Comparison of ENCODE assay signal across 11 cellular contexts in genomic region chr4:68359508-68359907, GRCh38. TPM values are rescaled to one million over a fixed set of nuclear protein-coding genes. Genes with fewer than 3 reads are reported as not detected.
A peak's percentile ranks its signal among the peaks of the same experiment; 100 is the strongest.
DNase-seq lines count a peak whose midpoint lies in the region; ATAC-seq and TF ChIP-seq lines count a peak whose summit lies in the region.
"Had no signal": no experiment of that assay in that cellular context is flagged by ENCODE, and none has a peak within 500 bp of the region (broad histone marks: within the 10 kb centered on the region; RNA-seq: fewer than 3 reads in every experiment).

No MANE protein-coding gene starts in this region.

- H2BK15ac ChIP-seq in mesenchymal stem cell (ENCODE audit: low read depth, poor library complexity, severe bottlenecking) = no peak overlapping the region

- H2BK120ac ChIP-seq in mesenchymal stem cell (ENCODE audit: low read depth, low read length) = no peak overlapping the region

- H3K9me3 ChIP-seq in mesenchymal stem cell (ENCODE audit: control insufficient read depth, low read length) = peaks cover 4% of the 10 kb centered on the region
- H3K9me3 ChIP-seq: heart right ventricle had no signal

- no peak overlapping the region for H4K91ac ChIP-seq in mesenchymal stem cell (ENCODE audit: low read length)

- H3K27ac ChIP-seq in mesenchymal stem cell (ENCODE audit: low read length, poor library complexity, severe bottlenecking) = no peak overlapping the region
- H3K27ac ChIP-seq: heart right ventricle, parathyroid adenoma had no signal

- DNase-seq in mesenchymal stem cell = peak; percentile 53
- DNase-seq in WTC11 (ENCODE audit: low spot score) = no peak
- no peak for DNase-seq in NCI-H774 (lab: John Stamatoyannopoulos, UW)
- no peak for DNase-seq in NK-92 treated with Interleukin-12 subunit alpha and Interleukin-12 subunit beta, amount 100 ng/mL, for 24 hours (lab: John Stamatoyannopoulos, UW)
- DNase-seq: heart right ventricle; NCI-H1417; stimulated activated CD8-positive, alpha-beta memory T cell treated with anti-CD3 and anti-CD28 coated beads, Interleukin-4, amount 100 ng/mL, for 48 hours had no signal

- peaks cover 5% of the 10 kb centered on the region for H3K36me3 Mint-ChIP-seq in WTC11

- no peak overlapping the region for H3K4me2 ChIP-seq in mesenchymal stem cell (ENCODE audit: low read length, poor library complexity, severe bottlenecking)

- H3K23ac ChIP-seq in mesenchymal stem cell (ENCODE audit: low read length in 2 of 2) = no peak overlapping the region

- H3K4me3 ChIP-seq in mesenchymal stem cell (ENCODE audit: insufficient read depth in 1 of 2, low read depth in 1 of 2, low read length in 2 of 2) = no peak overlapping the region
- H3K4me3 ChIP-seq: heart right ventricle had no signal

- peak overlapping the region in 1 of 2 experiments; percentile 10 for H3K4ac ChIP-seq in mesenchymal stem cell (ENCODE audit: low read depth in 1 of 2, low read length in 2 of 2)

- no peak overlapping the region for H2BK5ac ChIP-seq in mesenchymal stem cell (ENCODE audit: low read depth, low read length, poor library complexity, severe bottlenecking)

- H2BK12ac ChIP-seq in mesenchymal stem cell (ENCODE audit: low read length in 2 of 2) = no peak overlapping the region

- ATAC-seq in GM18909 (IDR thresholded peaks at IDR 0.05; ENCODE audit: poor library complexity, unreplicated experiment) (peak; percentile 81), GM21786 (IDR thresholded peaks at IDR 0.05; ENCODE audit: unreplicated experiment) (peak; percentile 93), HG03460 (IDR thresholded peaks at IDR 0.05; ENCODE audit: unreplicated experiment) (peak; percentile 81), WTC11 (no peak)
- ATAC-seq: heart right ventricle had no signal

- no peak overlapping the region for H3K4me3 Mint-ChIP-seq in WTC11

- H3K4me1 ChIP-seq in mesenchymal stem cell (ENCODE audit: control insufficient read depth, insufficient read depth, low read depth, low read length) = peaks cover 3% of the 10 kb centered on the region
- H3K4me1 ChIP-seq: heart right ventricle, parathyroid adenoma had no signal

- peaks cover 11% of the 10 kb centered on the region for H3K9me3 Mint-ChIP-seq in WTC11

- no peak overlapping the region for H3K14ac ChIP-seq in mesenchymal stem cell (ENCODE audit: low read length in 2 of 2)

- H4K8ac ChIP-seq in mesenchymal stem cell (ENCODE audit: low read length) = no peak overlapping the region

- POLR2A ChIA-PET in WTC11 (lab: Charles Lee) = interaction anchor here (0.6 kb wide), 1 partner anchor 9 kb away, joined by 3 read pairs; no protein-coding TSS in a partner anchor

- H3K4me1 Mint-ChIP-seq in WTC11 = no peaks in the 10 kb centered on the region

- peak overlapping the region; percentile 16 for H2AK5ac ChIP-seq in mesenchymal stem cell (ENCODE audit: low read length, severe bottlenecking)

- H3K18ac ChIP-seq in mesenchymal stem cell (ENCODE audit: low read depth in 1 of 2, low read length in 2 of 2) = peak overlapping the region in 1 of 2 experiments; percentile 80

- CTCF ChIA-PET in WTC11 (lab: Charles Lee) = no interaction called here

- no peaks in the 10 kb centered on the region for H3K79me1 ChIP-seq in mesenchymal stem cell (replicated peaks; ENCODE audit: low read length, poor library complexity, severe bottlenecking)

- no peak for TF ChIP-seq CTCF in WTC11 (IDR thresholded peaks at IDR 0.05)

- peaks cover 0 to 4% of the 10 kb centered on the region in 2 experiments for H3K27me3 ChIP-seq in mesenchymal stem cell (ENCODE audit: control insufficient read depth in 1 of 2, insufficient read depth in 1 of 2, low read length in 2 of 2)

- no peaks in the 10 kb centered on the region for H3K36me3 ChIP-seq in mesenchymal stem cell (ENCODE audit: control insufficient read depth in 1 of 2, insufficient read depth in 2 of 2, low read depth in 1 of 2, low read length in 2 of 2)
- H3K36me3 ChIP-seq: heart right ventricle had no signal

- peaks cover 21% of the 10 kb centered on the region for H3K27me3 Mint-ChIP-seq in WTC11 (ENCODE audit: low read depth)

- no peak overlapping the region for H3K27ac Mint-ChIP-seq in WTC11

- H2AFZ ChIP-seq in mesenchymal stem cell (ENCODE audit: low read depth, low read length) = no peak overlapping the region
- H2AFZ ChIP-seq: parathyroid adenoma had no signal

- H3K9ac ChIP-seq in mesenchymal stem cell (ENCODE audit: low read length) = no peak overlapping the region
- H3K9ac ChIP-seq: parathyroid adenoma had no signal

TF ChIP-seq in WTC11, 78 proteins besides CTCF, POLR2A, EP300 and RAD21 (continues in another document):
- TF ChIP-seq ZSCAN18 (CRISPR knock-in tag; IDR thresholded peaks at IDR 0.05) (no peak), STAT6 (CRISPR knock-in tag; conservative IDR thresholded peaks at IDR 0.05; ENCODE audit: low read depth) (no peak), CREB1 (CRISPR knock-in tag; IDR thresholded peaks at IDR 0.05) (no peak), MYBL2 (CRISPR knock-in tag; IDR thresholded peaks at IDR 0.05) (no peak), NFATC4 (CRISPR knock-in tag; IDR thresholded peaks at IDR 0.05) (no peak), MLX (CRISPR knock-in tag; IDR thresholded peaks at IDR 0.05) (no peak)
- TF ChIP-seq, protein P1, sequence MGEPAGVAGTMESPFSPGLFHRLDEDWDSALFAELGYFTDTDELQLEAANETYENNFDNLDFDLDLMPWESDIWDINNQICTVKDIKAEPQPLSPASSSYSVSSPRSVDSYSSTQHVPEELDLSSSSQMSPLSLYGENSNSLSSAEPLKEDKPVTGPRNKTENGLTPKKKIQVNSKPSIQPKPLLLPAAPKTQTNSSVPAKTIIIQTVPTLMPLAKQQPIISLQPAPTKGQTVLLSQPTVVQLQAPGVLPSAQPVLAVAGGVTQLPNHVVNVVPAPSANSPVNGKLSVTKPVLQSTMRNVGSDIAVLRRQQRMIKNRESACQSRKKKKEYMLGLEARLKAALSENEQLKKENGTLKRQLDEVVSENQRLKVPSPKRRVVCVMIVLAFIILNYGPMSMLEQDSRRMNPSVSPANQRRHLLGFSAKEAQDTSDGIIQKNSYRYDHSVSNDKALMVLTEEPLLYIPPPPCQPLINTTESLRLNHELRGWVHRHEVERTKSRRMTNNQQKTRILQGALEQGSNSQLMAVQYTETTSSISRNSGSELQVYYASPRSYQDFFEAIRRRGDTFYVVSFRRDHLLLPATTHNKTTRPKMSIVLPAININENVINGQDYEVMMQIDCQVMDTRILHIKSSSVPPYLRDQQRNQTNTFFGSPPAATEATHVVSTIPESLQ (CRISPR knock-in tag; IDR thresholded peaks at IDR 0.05) = no peak
- TF ChIP-seq, protein P2, sequence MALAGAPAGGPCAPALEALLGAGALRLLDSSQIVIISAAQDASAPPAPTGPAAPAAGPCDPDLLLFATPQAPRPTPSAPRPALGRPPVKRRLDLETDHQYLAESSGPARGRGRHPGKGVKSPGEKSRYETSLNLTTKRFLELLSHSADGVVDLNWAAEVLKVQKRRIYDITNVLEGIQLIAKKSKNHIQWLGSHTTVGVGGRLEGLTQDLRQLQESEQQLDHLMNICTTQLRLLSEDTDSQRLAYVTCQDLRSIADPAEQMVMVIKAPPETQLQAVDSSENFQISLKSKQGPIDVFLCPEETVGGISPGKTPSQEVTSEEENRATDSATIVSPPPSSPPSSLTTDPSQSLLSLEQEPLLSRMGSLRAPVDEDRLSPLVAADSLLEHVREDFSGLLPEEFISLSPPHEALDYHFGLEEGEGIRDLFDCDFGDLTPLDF (CRISPR knock-in tag; IDR thresholded peaks at IDR 0.05) = no peak

RNA-seq across cellular contexts. Expression of gene YTHDC1, which starts 9.6 kb away (rescaled TPM):
- 33.5 TPM for polyA plus RNA-seq in mesenchymal stem cell (2013, experiment 1 of 2)
- polyA plus RNA-seq in mesenchymal stem cell (2013, experiment 2 of 2) = 31.9 TPM
- 103 to 118 TPM (median 109 TPM) in 3 replicates for total RNA-seq in WTC11 (2021)
